ENCODE assay signal across 9 cellular contexts in genomic region chr3:53890726-53891499, GRCh38. TPM values are rescaled to one million over a fixed set of nuclear protein-coding genes. Genes with fewer than 3 reads are reported as not detected.
DNase-seq lines count a peak whose midpoint lies in the region; ATAC-seq and TF ChIP-seq lines count a peak whose summit lies in the region.
"Had no signal": no experiment of that assay in that cellular context is flagged by ENCODE, and none has a peak within 500 bp of the region (broad histone marks: within the 10 kb centered on the region; RNA-seq: fewer than 3 reads in every experiment).

No MANE protein-coding gene starts in this region.

- H3K4me2 ChIP-seq in trophoblast cell (ENCODE audit: low read length) = peak overlapping the region; percentile 93

- H4K12ac ChIP-seq in trophoblast cell (ENCODE audit: low read depth, low read length) = peak overlapping the region; percentile 82

- peak overlapping the region; percentile 61 for H2AFZ ChIP-seq in trophoblast cell (ENCODE audit: insufficient read depth, low read length, poor library complexity)

- H3K9me3 ChIP-seq in gastroesophageal sphincter (no peaks in the 10 kb centered on the region), trophoblast cell (ENCODE audit: insufficient read depth, low read depth, low read length) (no peaks in the 10 kb centered on the region)

- ATAC-seq in gastroesophageal sphincter (no peak), HG03565 (IDR thresholded peaks at IDR 0.05; ENCODE audit: unreplicated experiment) (no peak)

- H3K23ac ChIP-seq in trophoblast cell (ENCODE audit: low read length) = no peak overlapping the region

- H3K27me3 ChIP-seq in gastroesophageal sphincter (no peaks in the 10 kb centered on the region), trophoblast cell (ENCODE audit: insufficient read depth, low read length) (no peaks in the 10 kb centered on the region)

- DNase-seq in NCI-H1436 (lab: John Stamatoyannopoulos, UW) = peak; percentile 1
- no peak for DNase-seq in NCI-H1436 treated with DMSO at 0.1 percent for 48 hours (lab: John Stamatoyannopoulos, UW)
- peak; percentile 62 for DNase-seq in NCI-H748 (lab: John Stamatoyannopoulos, UW; ENCODE audit: unreplicated experiment)
- DNase-seq in activated T-helper 9 cell treated with anti-CD3 and anti-CD28 coated beads, Interleukin-2, amount 50 U/mL, for 16 hours (ENCODE audit: low read depth) = peak; percentile 21
- peak; percentile 66 to 70 for DNase-seq in trophoblast cell
- no peak for DNase-seq in hepatic stellate cell (ENCODE audit: low spot score)

- peak overlapping the region; percentile 95 for H3K9ac ChIP-seq in trophoblast cell (ENCODE audit: low read length)

- no peak overlapping the region for H2BK12ac ChIP-seq in trophoblast cell (ENCODE audit: low read length)

- H4K91ac ChIP-seq in trophoblast cell (ENCODE audit: low read depth, low read length) = peak overlapping the region; percentile 82

- TF ChIP-seq CTCF in gastroesophageal sphincter (IDR thresholded peaks at IDR 0.05) = no peak

- peak overlapping the region; percentile 71 for H3K14ac ChIP-seq in trophoblast cell (ENCODE audit: low read length)

- peak overlapping the region; percentile 73 for H2AK5ac ChIP-seq in trophoblast cell (ENCODE audit: low read length)

- 5 to 8% methylated on average over 13 to 15 of the region's 22 CpGs for WGBS in gastroesophageal sphincter (ENCODE audit: low coverage in 1 of 2), 2 donors
- no CpG with 5 or more reads among the region's 22 CpGs for WGBS in trophoblast cell (ENCODE audit: extremely low coverage, insufficient coverage, insufficient read length)

- peak overlapping the region; percentile 18 for H2BK120ac ChIP-seq in trophoblast cell (ENCODE audit: insufficient read depth, low read length, poor library complexity)

- H3K79me2 ChIP-seq in trophoblast cell (ENCODE audit: control insufficient read depth, insufficient read depth, low read length, poor library complexity) = peaks cover 8% of the 10 kb centered on the region

- no peak for TF ChIP-seq EP300 in gastroesophageal sphincter (IDR thresholded peaks at IDR 0.05)

- H3K4ac ChIP-seq in trophoblast cell (ENCODE audit: low read depth, low read length) = peak overlapping the region; percentile 24

- peak overlapping the region; percentile 94 for H4K8ac ChIP-seq in trophoblast cell (ENCODE audit: low read depth, low read length)

- peaks cover 9% of the 10 kb centered on the region for H3K79me1 ChIP-seq in trophoblast cell (ENCODE audit: low read length)

- H3K36me3 ChIP-seq in gastroesophageal sphincter (peaks cover 0 to 24% of the 10 kb centered on the region in 2 donors), trophoblast cell (ENCODE audit: control insufficient read depth in 1 of 2, insufficient read depth in 2 of 2, low read length in 2 of 2) (peaks cover 0 to 5% of the 10 kb centered on the region in 2 experiments)

- H3K18ac ChIP-seq in trophoblast cell (ENCODE audit: low read length) = peak overlapping the region; percentile 44

- H3K27ac ChIP-seq in gastroesophageal sphincter = peak overlapping the region; percentile 87 to 98 (median 95)
- H3K27ac ChIP-seq in trophoblast cell (ENCODE audit: low read depth, low read length) = peak overlapping the region; percentile 63

- peaks cover 10 to 33% (median 12%) of the 10 kb centered on the region in 3 donors for H3K4me1 ChIP-seq in gastroesophageal sphincter
- H3K4me1 ChIP-seq in trophoblast cell (ENCODE audit: control insufficient read depth in 1 of 2, insufficient read depth in 2 of 2, low read length in 2 of 2) = peaks cover 0 to 7% of the 10 kb centered on the region in 2 experiments

- H3K4me3 ChIP-seq in gastroesophageal sphincter = peak overlapping the region; percentile 82 to 96
- peak overlapping the region; percentile 97 for H3K4me3 ChIP-seq in trophoblast cell (ENCODE audit: low read depth, low read length)

- H2BK5ac ChIP-seq in trophoblast cell (ENCODE audit: low read depth, low read length, poor library complexity) = peak overlapping the region; percentile 45

- TF ChIP-seq POLR2A in gastroesophageal sphincter (IDR thresholded peaks at IDR 0.05) = no peak

RNA-seq across cellular contexts. Expression of gene SELENOK, which starts 0.7 kb away (rescaled TPM):
- 10 to 100 TPM; 42.2 to 76.7 (median 63.4) TPM for total RNA-seq in gastroesophageal sphincter
- polyA plus RNA-seq in trophoblast cell (2013) = 90.3 and 101 TPM in 2 replicates

RNA-seq across cellular contexts. Expression of gene ACTR8, which starts 9.0 kb away (rescaled TPM):
- 10 to 100 TPM; 22.4 to 26.8 (median 25.7) TPM for total RNA-seq in gastroesophageal sphincter
- 13.0 and 15.2 TPM in 2 replicates for polyA plus RNA-seq in trophoblast cell (2013)

RNA-seq across cellular contexts. Expression of gene IL17RB, which starts 44.5 kb away (rescaled TPM):
- total RNA-seq in gastroesophageal sphincter = 1 to 10 TPM in 1 of 4 donors, under 1 TPM in 3; 0.19 to 1.1 (median 0.45) TPM
- polyA plus RNA-seq in trophoblast cell (2013) = 1.2 and 1.3 TPM in 2 replicates
- total RNA-seq: pulmonary artery endothelial cell had no signal

RNA-seq across cellular contexts. Expression of gene CHDH, which starts 44.7 kb away (rescaled TPM):
- 10 to 100 TPM in 1 of 4 donors, 1 to 10 TPM in 2, under 1 TPM in 1; 0.78 to 13.1 (median 4.0) TPM for total RNA-seq in gastroesophageal sphincter
- polyA plus RNA-seq in trophoblast cell (2013) = 0.40 and 0.55 TPM in 2 replicates

Comparison
In these comparisons a context has a peak if more than half of its experiments do, and no peak if none do; other contexts are left out.
1. DNase-seq: peak in NCI-H1436 (single experiment), NCI-H748 (single experiment), activated T-helper 9 cell treated with anti-CD3 and anti-CD28 coated beads, Interleukin-2, amount 50 U/mL, for 16 hours (single experiment) and trophoblast cell (2 of 2); none in NCI-H1436 treated with DMSO at 0.1 percent for 48 hours (single experiment) and hepatic stellate cell (single experiment).